Comparison of ENCODE assay signal across 8 cellular contexts in the genomic region with DNA sequence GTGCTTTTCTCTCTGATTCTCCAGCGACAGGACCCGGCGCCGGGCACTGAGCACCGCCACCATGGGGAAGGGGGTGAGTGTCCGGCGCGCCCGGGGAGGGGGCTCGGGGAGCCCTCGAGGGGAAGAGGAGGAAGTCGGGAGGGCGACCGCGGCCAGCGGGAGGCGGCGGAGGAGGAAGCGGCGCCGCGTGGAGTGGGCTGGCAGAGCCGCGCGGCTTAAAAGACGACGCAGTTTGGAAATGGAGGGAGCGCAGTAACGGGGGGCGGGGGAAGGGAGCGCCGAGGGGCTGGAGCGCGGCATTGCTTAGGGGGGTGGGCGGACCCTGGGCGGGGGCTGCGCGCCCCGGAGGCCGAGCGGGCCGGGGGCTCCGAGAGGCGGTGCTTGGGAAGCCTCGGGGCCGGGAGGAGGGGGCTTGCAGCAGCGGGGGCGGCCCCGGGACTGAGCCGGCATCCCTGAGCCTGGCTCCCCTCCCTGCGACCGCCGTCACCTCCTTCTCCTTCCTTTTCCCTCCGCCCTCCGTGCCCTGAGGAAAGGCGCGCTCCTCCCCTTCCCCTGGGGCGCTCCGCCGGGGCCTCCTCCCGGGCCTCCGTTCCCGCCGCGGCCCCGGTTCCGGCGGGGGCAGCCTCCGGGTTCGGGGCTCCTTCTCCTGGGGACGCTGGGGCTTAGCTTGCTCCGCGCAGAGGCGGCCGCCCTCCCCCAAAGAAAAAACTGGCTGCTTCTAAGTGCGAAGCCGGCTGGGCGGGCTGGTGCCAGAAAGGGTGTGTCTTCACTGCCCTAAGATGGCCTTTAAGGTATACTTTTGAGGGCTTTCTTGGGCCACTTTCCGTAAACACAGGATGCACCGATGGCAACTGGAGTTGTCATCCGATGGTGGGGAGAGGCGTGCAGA. TPM values are rescaled to one million over a fixed set of nuclear protein-coding genes. Genes with fewer than 3 reads are reported as not detected.
DNase-seq lines count a peak whose midpoint lies in the region; ATAC-seq and TF ChIP-seq lines count a peak whose summit lies in the region.

No MANE protein-coding gene starts in this region.

- ATAC-seq in T-helper 17 cell = peak; percentile 18
- peak in 1 of 2 donors; percentile 12 for ATAC-seq in gastrocnemius medialis

- peaks cover 49% of the 10 kb centered on the region for H3K4me1 Mint-ChIP-seq in T-helper 17 cell

- intact Hi-C loops in gastrocnemius medialis (cut with DNase I; ENCODE audit: low total_unique reads) = loop anchor here (1.0 to 10.0 kb wide), 5 partner anchors 26 to 1679 kb away; a partner anchor contains a TSS

- no peaks in the 10 kb centered on the region for H3K27me3 Mint-ChIP-seq in T-helper 17 cell

- peak overlapping the region; percentile 96 for H3K4me3 Mint-ChIP-seq in T-helper 17 cell

- H3K4me3 ChIP-seq in astrocyte of the spinal cord (ENCODE audit: low read depth, low read length) = peak overlapping the region; percentile 70
- peak overlapping the region; percentile 84 for H3K4me3 ChIP-seq in iPS-15b (ENCODE audit: low read depth, low read length)
- H3K4me3 ChIP-seq in gastrocnemius medialis = peak overlapping the region; percentile 80 to 93 (median 86)

- H3K27ac ChIP-seq in gastrocnemius medialis = peak overlapping the region; percentile 94 to 98 (median 96)

- H3K36me3 ChIP-seq in iPS-15b (ENCODE audit: control insufficient read depth, insufficient read depth, low read length) (no peaks in the 10 kb centered on the region), gastrocnemius medialis (no peaks in the 10 kb centered on the region)

- H3K9ac ChIP-seq in iPS-15b (ENCODE audit: low read depth, low read length) = peak overlapping the region; percentile 70

- H3K27ac Mint-ChIP-seq in T-helper 17 cell = peak overlapping the region; percentile 97

- in situ Hi-C loops in KBM-7 (cut with MboI; ENCODE audit: low pct_unique_long_range_greater_than_20kb, low sequenced_read_pairs) = no loop called here
- in situ Hi-C loops in astrocyte of the spinal cord (cut with HindIII; ENCODE audit: low sequenced_read_pairs) = no loop called here
- in situ Hi-C loops in gastrocnemius medialis (cut with MboI; ENCODE audit: low sequenced_read_pairs in 4 of 4) = loop anchor here in 2 of 4 donors (10.0 to 25.0 kb wide), 3 partner anchors 111 to 211 kb away; no protein-coding TSS in a partner anchor

- TF ChIP-seq POLR2A in GM19099 (IDR thresholded peaks at IDR 0.05; ENCODE audit: extremely low read depth, insufficient read length, low read depth) = peak; percentile 13
- TF ChIP-seq POLR2A in gastrocnemius medialis (IDR thresholded peaks at IDR 0.05) = peak; percentile 63 to 72

- peaks cover 2% of the 10 kb centered on the region for H3K36me3 Mint-ChIP-seq in T-helper 17 cell (ENCODE audit: low read depth)

- H3K9me3 ChIP-seq in T-helper 17 cell (ENCODE audit: control insufficient read depth, low read length, poor library complexity, severe bottlenecking) (no peaks in the 10 kb centered on the region), iPS-15b (ENCODE audit: control insufficient read depth, insufficient read depth, low read length) (no peaks in the 10 kb centered on the region), gastrocnemius medialis (no peaks in the 10 kb centered on the region)

- H3K27me3 ChIP-seq in iPS-15b (ENCODE audit: control insufficient read depth, insufficient read depth, low read length) (peaks cover 17% of the 10 kb centered on the region), gastrocnemius medialis (no peaks in the 10 kb centered on the region)

- peak; percentile 59 for DNase-seq in AG08396 (ENCODE audit: low spot score)
- peak; percentile 65 for DNase-seq in KBM-7
- peak; percentile 49 to 56 (median 56) for DNase-seq in T-helper 17 cell
- peak; percentile 58 for DNase-seq in astrocyte of the spinal cord (ENCODE audit: low read depth, low spot score)
- DNase-seq in gastrocnemius medialis = peak; percentile 68 to 76
- no peak for DNase-seq in GM19240 (ENCODE audit: insufficient read length, low spot score)

- no peak for TF ChIP-seq CTCF in astrocyte of the spinal cord (IDR thresholded peaks at IDR 0.05; ENCODE audit: low read depth, low read length)
- no peak for TF ChIP-seq CTCF in gastrocnemius medialis (IDR thresholded peaks at IDR 0.05 in 4 of 5, conservative IDR thresholded peaks at IDR 0.05 in 1 of 5)

- H3K4me1 ChIP-seq in iPS-15b (ENCODE audit: control insufficient read depth, insufficient read depth, low read length) = peaks cover 28% of the 10 kb centered on the region
- H3K4me1 ChIP-seq in gastrocnemius medialis = peaks cover 31 to 50% of the 10 kb centered on the region in 2 donors

RNA-seq across cellular contexts. Expression of a gene that starts 0.7 kb away (rescaled TPM):
- total RNA-seq in T-helper 17 cell (100 to 1,000 TPM; 259 to 313 TPM), gastrocnemius medialis (100 to 1,000 TPM; 103 to 257 (median 204) TPM)
